ENCODE assay signal across 35 cellular contexts in genomic region chr17:39391448-39391847, GRCh38.
"Had no signal": no experiment of that assay in that cellular context is flagged by ENCODE, and none has a peak within 500 bp of the region (broad histone marks: within the 10 kb centered on the region; RNA-seq: fewer than 3 reads in every experiment).

No MANE protein-coding gene starts in this region.

- H3K36me3 ChIP-seq: MG63 had no signal

- H3K4me2 ChIP-seq: KMS-11 had no signal

- H3K4me3 ChIP-seq: MG63 had no signal

- H3K9me3 ChIP-seq: MG63 had no signal

- H3K9ac ChIP-seq: KMS-11 had no signal

- DNase-seq: Karpas-422, Kasumi-1, MG63, MM.1S, MV-4-11, NCI-H1048, NCI-H1092, NCI-H1092 treated with DMSO at 0.1 percent for 48 hours, NCI-H1105, NCI-H1105 treated with DMSO at 0.1 percent for 48 hours, NCI-H1417, NCI-H1417 treated with DMSO at 0.1 percent for 48 hours, NCI-H1436, NCI-H1436 treated with DMSO at 0.1 percent for 48 hours, NCI-H146, NCI-H1694, NCI-H1694 treated with DMSO at 0.1 percent for 48 hours, NCI-H187, NCI-H187 treated with DMSO at 0.1 percent for 48 hours, NCI-H1930, NCI-H2029, NCI-H2029 treated with DMSO at 0.1 percent for 48 hours, NCI-H2081, NCI-H2081 treated with DMSO at 0.1 percent for 48 hours, NCI-H2107, NCI-H2171, NCI-H2171 treated with DMSO at 0.1 percent for 48 hours, NCI-H2227 treated with DMSO at 0.1 percent for 48 hours, NCI-H226, NCI-H345, NCI-H446, NCI-H446 treated with DMSO at 0.1 percent for 48 hours, NCI-H510A, NCI-H510A treated with DMSO at 0.1 percent for 48 hours had no signal

- H3K27me3 ChIP-seq: MG63 had no signal

- H3K27ac ChIP-seq: KMS-11 had no signal
